ENCODE assay signal across 1 cellular context in the genomic region with DNA sequence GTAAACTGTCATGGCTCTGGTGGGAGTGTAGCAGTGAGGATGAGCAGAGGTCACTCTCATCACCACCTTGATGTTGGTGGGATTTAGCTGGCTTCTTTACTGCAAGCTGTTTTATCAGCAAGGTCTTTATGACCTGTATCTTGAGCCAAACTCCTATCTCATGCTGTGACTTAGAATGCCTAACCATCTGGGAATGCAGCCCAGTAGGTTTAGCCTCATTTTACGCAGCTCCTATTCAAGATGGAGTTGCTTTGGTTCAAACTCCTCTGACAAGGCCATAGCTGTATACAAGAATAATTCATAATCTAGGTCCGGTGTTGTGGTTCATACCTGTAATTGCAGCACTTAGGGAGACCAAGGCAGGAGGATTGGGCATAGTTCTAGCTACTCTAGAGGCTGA.
TF ChIP-seq lines count a peak whose summit lies in the region.

No MANE protein-coding gene starts in this region.

TF ChIP-seq in K562, 482 proteins besides CTCF, POLR2A, EP300 and RAD21 (continued from another document):
- TF ChIP-seq, protein P1, sequence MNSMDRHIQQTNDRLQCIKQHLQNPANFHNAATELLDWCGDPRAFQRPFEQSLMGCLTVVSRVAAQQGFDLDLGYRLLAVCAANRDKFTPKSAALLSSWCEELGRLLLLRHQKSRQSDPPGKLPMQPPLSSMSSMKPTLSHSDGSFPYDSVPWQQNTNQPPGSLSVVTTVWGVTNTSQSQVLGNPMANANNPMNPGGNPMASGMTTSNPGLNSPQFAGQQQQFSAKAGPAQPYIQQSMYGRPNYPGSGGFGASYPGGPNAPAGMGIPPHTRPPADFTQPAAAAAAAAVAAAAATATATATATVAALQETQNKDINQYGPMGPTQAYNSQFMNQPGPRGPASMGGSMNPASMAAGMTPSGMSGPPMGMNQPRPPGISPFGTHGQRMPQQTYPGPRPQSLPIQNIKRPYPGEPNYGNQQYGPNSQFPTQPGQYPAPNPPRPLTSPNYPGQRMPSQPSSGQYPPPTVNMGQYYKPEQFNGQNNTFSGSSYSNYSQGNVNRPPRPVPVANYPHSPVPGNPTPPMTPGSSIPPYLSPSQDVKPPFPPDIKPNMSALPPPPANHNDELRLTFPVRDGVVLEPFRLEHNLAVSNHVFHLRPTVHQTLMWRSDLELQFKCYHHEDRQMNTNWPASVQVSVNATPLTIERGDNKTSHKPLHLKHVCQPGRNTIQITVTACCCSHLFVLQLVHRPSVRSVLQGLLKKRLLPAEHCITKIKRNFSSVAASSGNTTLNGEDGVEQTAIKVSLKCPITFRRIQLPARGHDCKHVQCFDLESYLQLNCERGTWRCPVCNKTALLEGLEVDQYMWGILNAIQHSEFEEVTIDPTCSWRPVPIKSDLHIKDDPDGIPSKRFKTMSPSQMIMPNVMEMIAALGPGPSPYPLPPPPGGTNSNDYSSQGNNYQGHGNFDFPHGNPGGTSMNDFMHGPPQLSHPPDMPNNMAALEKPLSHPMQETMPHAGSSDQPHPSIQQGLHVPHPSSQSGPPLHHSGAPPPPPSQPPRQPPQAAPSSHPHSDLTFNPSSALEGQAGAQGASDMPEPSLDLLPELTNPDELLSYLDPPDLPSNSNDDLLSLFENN (IDR thresholded peaks at IDR 0.05; ENCODE audit: low read depth in 2 of 2, low read length in 2 of 2), result no peak
- TF ChIP-seq HIVEP1 (CRISPR knock-in tag; IDR thresholded peaks at IDR 0.05) (no peak), SNIP1 (IDR thresholded peaks at IDR 0.05; ENCODE audit: low read depth) (no peak)
- TF ChIP-seq, protein P2, sequence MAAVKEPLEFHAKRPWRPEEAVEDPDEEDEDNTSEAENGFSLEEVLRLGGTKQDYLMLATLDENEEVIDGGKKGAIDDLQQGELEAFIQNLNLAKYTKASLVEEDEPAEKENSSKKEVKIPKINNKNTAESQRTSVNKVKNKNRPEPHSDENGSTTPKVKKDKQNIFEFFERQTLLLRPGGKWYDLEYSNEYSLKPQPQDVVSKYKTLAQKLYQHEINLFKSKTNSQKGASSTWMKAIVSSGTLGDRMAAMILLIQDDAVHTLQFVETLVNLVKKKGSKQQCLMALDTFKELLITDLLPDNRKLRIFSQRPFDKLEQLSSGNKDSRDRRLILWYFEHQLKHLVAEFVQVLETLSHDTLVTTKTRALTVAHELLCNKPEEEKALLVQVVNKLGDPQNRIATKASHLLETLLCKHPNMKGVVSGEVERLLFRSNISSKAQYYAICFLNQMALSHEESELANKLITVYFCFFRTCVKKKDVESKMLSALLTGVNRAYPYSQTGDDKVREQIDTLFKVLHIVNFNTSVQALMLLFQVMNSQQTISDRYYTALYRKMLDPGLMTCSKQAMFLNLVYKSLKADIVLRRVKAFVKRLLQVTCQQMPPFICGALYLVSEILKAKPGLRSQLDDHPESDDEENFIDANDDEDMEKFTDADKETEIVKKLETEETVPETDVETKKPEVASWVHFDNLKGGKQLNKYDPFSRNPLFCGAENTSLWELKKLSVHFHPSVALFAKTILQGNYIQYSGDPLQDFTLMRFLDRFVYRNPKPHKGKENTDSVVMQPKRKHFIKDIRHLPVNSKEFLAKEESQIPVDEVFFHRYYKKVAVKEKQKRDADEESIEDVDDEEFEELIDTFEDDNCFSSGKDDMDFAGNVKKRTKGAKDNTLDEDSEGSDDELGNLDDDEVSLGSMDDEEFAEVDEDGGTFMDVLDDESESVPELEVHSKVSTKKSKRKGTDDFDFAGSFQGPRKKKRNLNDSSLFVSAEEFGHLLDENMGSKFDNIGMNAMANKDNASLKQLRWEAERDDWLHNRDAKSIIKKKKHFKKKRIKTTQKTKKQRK (IDR thresholded peaks at IDR 0.05; ENCODE audit: borderline replicate concordance, low read depth, low read length), result no peak
